In the genomic region with DNA sequence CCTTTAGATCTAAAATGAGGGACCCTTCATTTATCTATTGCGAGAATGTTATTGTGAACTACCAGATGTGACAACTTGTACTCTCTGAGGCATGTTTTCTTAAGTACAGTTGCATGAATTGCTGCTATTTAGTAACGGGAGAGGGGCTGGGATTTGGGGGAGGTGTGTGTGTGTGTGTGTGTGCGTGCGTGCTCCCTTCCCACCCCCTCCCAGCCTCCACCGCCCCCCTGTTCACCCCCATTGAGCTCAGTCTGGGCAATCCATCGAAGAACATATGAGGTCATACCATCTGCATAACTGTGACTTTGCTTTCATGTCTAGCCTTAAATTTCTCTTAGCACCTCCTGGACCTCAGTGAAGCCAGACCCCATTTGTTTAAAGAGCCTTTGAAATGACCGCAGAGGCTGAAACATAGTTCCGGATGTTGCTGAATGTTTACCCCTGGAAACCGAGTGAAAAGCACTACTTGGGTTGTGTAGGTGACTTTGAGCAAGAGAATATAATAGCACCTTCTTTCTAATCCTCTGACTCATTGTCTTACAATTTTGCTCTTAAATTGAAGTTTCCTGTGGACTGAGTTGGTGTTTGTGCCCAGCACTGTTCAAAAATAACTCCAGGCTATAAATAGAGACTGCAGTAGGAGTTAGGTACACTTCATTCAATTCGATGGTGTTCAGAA, we compare ENCODE assay signal across 9 cellular contexts.
DNase-seq lines count a peak whose midpoint lies in the region; ATAC-seq and TF ChIP-seq lines count a peak whose summit lies in the region.
"Had no signal": no experiment of that assay in that cellular context is flagged by ENCODE, and none has a peak within 500 bp of the region (broad histone marks: within the 10 kb centered on the region; RNA-seq: fewer than 3 reads in every experiment).

No MANE protein-coding gene starts in this region.

- peaks cover 24% of the 10 kb centered on the region for H3F3A ChIP-seq in PC-9 (ENCODE audit: insufficient read depth, low read depth)

- no peaks in the 10 kb centered on the region for H3K27me3 ChIP-seq in PC-9 (ENCODE audit: insufficient read depth, low read depth)
- H3K27me3 ChIP-seq in CD8-positive, alpha-beta T cell (ENCODE audit: insufficient read depth, low read length), result no peaks in the 10 kb centered on the region
- H3K27me3 ChIP-seq in naive thymus-derived CD4-positive, alpha-beta T cell (ENCODE audit: control insufficient read depth in 2 of 2, insufficient read depth in 2 of 2, low read length in 2 of 2), result no peaks in the 10 kb centered on the region

- H4K20me1 ChIP-seq in PC-9 (ENCODE audit: insufficient read depth), result no peaks in the 10 kb centered on the region

- peaks cover 7% of the 10 kb centered on the region; the same call in 1 of the 2 replicates for H3K36me3 ChIP-seq in PC-9 (ENCODE audit: low read depth)
- H3K36me3 ChIP-seq in CD8-positive, alpha-beta T cell (ENCODE audit: insufficient read depth, low read length), result peaks cover 38% of the 10 kb centered on the region
- H3K36me3 ChIP-seq in naive thymus-derived CD4-positive, alpha-beta T cell (ENCODE audit: control insufficient read depth in 2 of 3, insufficient read depth in 3 of 3, low read length in 3 of 3), result peaks cover 13 to 69% (median 28%) of the 10 kb centered on the region in 3 experiments

- no peak for TF ChIP-seq CTCF in PC-9 (conservative IDR thresholded peaks at IDR 0.05)
- no peak for TF ChIP-seq CTCF in CD8-positive, alpha-beta T cell (IDR thresholded peaks at IDR 0.05)

- no peaks in the 10 kb centered on the region for H3K79me2 ChIP-seq in PC-9 (ENCODE audit: low read depth)

- BruUV-seq in PC-9 (replicated peaks; lab: Mats Ljungman, UMichigan), result no TSS peak

- peaks cover 3 to 6% of the 10 kb centered on the region in 2 donors for H3K4me1 Mint-ChIP-seq in effector memory CD8-positive, alpha-beta T cell (ENCODE audit: low read depth in 2 of 2)
- H3K4me1 Mint-ChIP-seq in CD8-positive, alpha-beta T cell (ENCODE audit: low read depth), result peaks cover 3% of the 10 kb centered on the region
- H3K4me1 Mint-ChIP-seq in naive thymus-derived CD4-positive, alpha-beta T cell, result peaks cover 0 to 6% (median 0%) of the 10 kb centered on the region in 7 donors

- no peak overlapping the region for H3K4me3 Mint-ChIP-seq in effector memory CD8-positive, alpha-beta T cell
- no peak overlapping the region for H3K4me3 Mint-ChIP-seq in CD8-positive, alpha-beta T cell
- H3K4me3 Mint-ChIP-seq in naive thymus-derived CD4-positive, alpha-beta T cell, result no peak overlapping the region

- H3K36me3 Mint-ChIP-seq in effector memory CD8-positive, alpha-beta T cell (ENCODE audit: insufficient read depth), result peaks cover 37% of the 10 kb centered on the region
- H3K36me3 Mint-ChIP-seq in CD8-positive, alpha-beta T cell, result peaks cover 74% of the 10 kb centered on the region
- peaks cover 16 to 65% (median 47%) of the 10 kb centered on the region in 5 donors for H3K36me3 Mint-ChIP-seq in naive thymus-derived CD4-positive, alpha-beta T cell

- intact Hi-C loops in PC-9 (cut with micrococcal nuclease; ENCODE audit: unreplicated experiment), result no loop called here
- intact Hi-C loops in CD8-positive, alpha-beta T cell (cut with DNase I, micrococcal nuclease), result no loop called here
- intact Hi-C loops in naive thymus-derived CD4-positive, alpha-beta T cell (cut with micrococcal nuclease), result no loop called here

- no peaks in the 10 kb centered on the region; the same call in 1 of the 2 replicates for H3K9me2 ChIP-seq in PC-9 (ENCODE audit: insufficient read depth)

- no peaks in the 10 kb centered on the region for H3K27me3 Mint-ChIP-seq in effector memory CD8-positive, alpha-beta T cell
- no peaks in the 10 kb centered on the region for H3K27me3 Mint-ChIP-seq in CD8-positive, alpha-beta T cell (ENCODE audit: low read depth)
- no peaks in the 10 kb centered on the region for H3K27me3 Mint-ChIP-seq in naive thymus-derived CD4-positive, alpha-beta T cell

- peaks cover 23% of the 10 kb centered on the region for H3K4me1 ChIP-seq in PC-9 (replicated peaks; ENCODE audit: insufficient read depth)
- no peaks in the 10 kb centered on the region for H3K4me1 ChIP-seq in CD8-positive, alpha-beta T cell (ENCODE audit: insufficient read depth, low read length)
- no peaks in the 10 kb centered on the region for H3K4me1 ChIP-seq in naive thymus-derived CD4-positive, alpha-beta T cell (ENCODE audit: control insufficient read depth in 2 of 2, insufficient read depth in 2 of 2, low read length in 2 of 2)

- H3K27ac ChIP-seq in PC-9, result peak overlapping the region; percentile 82
- H3K27ac ChIP-seq in CD8-positive, alpha-beta T cell (ENCODE audit: low read depth, low read length), result no peak overlapping the region
- no peak overlapping the region for H3K27ac ChIP-seq in naive thymus-derived CD4-positive, alpha-beta T cell (ENCODE audit: low read depth, low read length)

- H3K4me2 ChIP-seq in PC-9, result peak overlapping the region; percentile 48

- H3K4me3 ChIP-seq in PC-9, result peak overlapping the region; percentile 3; the same call in 1 of the 2 replicates
- H3K4me3 ChIP-seq in CD8-positive, alpha-beta T cell (ENCODE audit: low read depth, low read length), result no peak overlapping the region
- H3K4me3 ChIP-seq in naive thymus-derived CD4-positive, alpha-beta T cell (ENCODE audit: low read length), result no peak overlapping the region

- H3K9me3 Mint-ChIP-seq in effector memory CD8-positive, alpha-beta T cell, result no peaks in the 10 kb centered on the region
- H3K9me3 Mint-ChIP-seq in CD8-positive, alpha-beta T cell, result no peaks in the 10 kb centered on the region
- H3K9me3 Mint-ChIP-seq in naive thymus-derived CD4-positive, alpha-beta T cell, result peaks cover 0 to 1% (median 0%) of the 10 kb centered on the region in 11 donors

- H3K9me3 ChIP-seq in PC-9 (ENCODE audit: insufficient read depth, low read depth), result no peaks in the 10 kb centered on the region
- no peaks in the 10 kb centered on the region for H3K9me3 ChIP-seq in CD8-positive, alpha-beta T cell (ENCODE audit: low read length)
- H3K9me3 ChIP-seq in naive thymus-derived CD4-positive, alpha-beta T cell (ENCODE audit: control insufficient read depth in 2 of 3, low read length in 3 of 3), result no peaks in the 10 kb centered on the region

- CTCF ChIA-PET in PC-9 (lab: Charles Lee), result interaction anchor here (0.6 to 0.7 kb wide), 3 partner anchors 282 to 400 kb away, joined by 3 to 9 read pairs (median 5); no protein-coding TSS in a partner anchor
- CTCF ChIA-PET in CD8-positive, alpha-beta T cell (lab: Charles Lee), result no interaction called here
- CTCF ChIA-PET in naive thymus-derived CD4-positive, alpha-beta T cell (lab: Charles Lee), result interaction anchor here (0.7 kb wide), 1 partner anchor 240 kb away, joined by 6 read pairs; no protein-coding TSS in a partner anchor

- POLR2A ChIA-PET in PC-9 (lab: Charles Lee; ENCODE audit: unreplicated experiment), result no interaction called here
- POLR2A ChIA-PET in CD8-positive, alpha-beta T cell (lab: Charles Lee), result no interaction called here
- POLR2A ChIA-PET in naive thymus-derived CD4-positive, alpha-beta T cell (lab: Charles Lee), result interaction anchor here (0.6 kb wide), 1 partner anchor 288 kb away, joined by 3 read pairs; no protein-coding TSS in a partner anchor

- peak; percentile 65 for DNase-seq in AG08396 (ENCODE audit: low spot score)
- DNase-seq in PC-9, result peak; percentile 62 to 92
- peak; percentile 89 for DNase-seq in non-pigmented ciliary epithelial cell (ENCODE audit: low read depth)
- DNase-seq in effector memory CD8-positive, alpha-beta T cell, result no peak
- no peak for DNase-seq in CD8-positive, alpha-beta T cell
- DNase-seq in naive thymus-derived CD4-positive, alpha-beta T cell, result no peak
- DNase-seq: Karpas-422 had no signal

- ATAC-seq in esophagus mucosa (peak; percentile 69), GM21526 (IDR thresholded peaks at IDR 0.05; ENCODE audit: low FRiP score, unreplicated experiment) (no peak)
- ATAC-seq in effector memory CD8-positive, alpha-beta T cell (replicated peaks), result no peak
- ATAC-seq in CD8-positive, alpha-beta T cell, result no peak
- no peak for ATAC-seq in naive thymus-derived CD4-positive, alpha-beta T cell

- no peak overlapping the region for H2AFZ ChIP-seq in PC-9

- H3K27ac Mint-ChIP-seq in effector memory CD8-positive, alpha-beta T cell, result no peak overlapping the region
- no peak overlapping the region for H3K27ac Mint-ChIP-seq in CD8-positive, alpha-beta T cell
- H3K27ac Mint-ChIP-seq in naive thymus-derived CD4-positive, alpha-beta T cell, result peak overlapping the region in 1 of 9 donors; percentile 8

Comparison
In these comparisons a context has a peak if more than half of its experiments do, and no peak if none do; other contexts are left out.
1. DNase-seq: peak in AG08396 (single experiment), PC-9 (2 of 2) and non-pigmented ciliary epithelial cell (single experiment); none in effector memory CD8-positive, alpha-beta T cell (0 of 3), CD8-positive, alpha-beta T cell (0 of 7) and naive thymus-derived CD4-positive, alpha-beta T cell (0 of 9).